In genomic region chr19:10653732-10654609, GRCh38 we compare ENCODE assay signal across 1 cellular context.
A peak's percentile ranks its signal among the peaks of the same experiment; 100 is the strongest.
TF ChIP-seq lines count a peak whose summit lies in the region.

ILF3 (plus strand) TSS chr19:10654346; CDS start chr19:10670606, 16,260 bp downstream.

TF ChIP-seq in HepG2, 621 proteins besides CTCF, POLR2A, EP300 and RAD21 (continued from another document and continues in another):
- TF ChIP-seq, protein P1, sequence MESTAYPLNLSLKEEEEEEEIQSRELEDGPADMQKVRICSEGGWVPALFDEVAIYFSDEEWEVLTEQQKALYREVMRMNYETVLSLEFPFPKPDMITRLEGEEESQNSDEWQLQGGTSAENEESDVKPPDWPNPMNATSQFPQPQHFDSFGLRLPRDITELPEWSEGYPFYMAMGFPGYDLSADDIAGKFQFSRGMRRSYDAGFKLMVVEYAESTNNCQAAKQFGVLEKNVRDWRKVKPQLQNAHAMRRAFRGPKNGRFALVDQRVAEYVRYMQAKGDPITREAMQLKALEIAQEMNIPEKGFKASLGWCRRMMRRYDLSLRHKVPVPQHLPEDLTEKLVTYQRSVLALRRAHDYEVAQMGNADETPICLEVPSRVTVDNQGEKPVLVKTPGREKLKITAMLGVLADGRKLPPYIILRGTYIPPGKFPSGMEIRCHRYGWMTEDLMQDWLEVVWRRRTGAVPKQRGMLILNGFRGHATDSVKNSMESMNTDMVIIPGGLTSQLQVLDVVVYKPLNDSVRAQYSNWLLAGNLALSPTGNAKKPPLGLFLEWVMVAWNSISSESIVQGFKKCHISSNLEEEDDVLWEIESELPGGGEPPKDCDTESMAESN (CRISPR knock-in tag; conservative IDR thresholded peaks at IDR 0.05): peak; percentile 82
- peak; percentile 89 for TF ChIP-seq MIXL1 (CRISPR knock-in tag; IDR thresholded peaks at IDR 0.05)
- peak; percentile 88 for TF ChIP-seq DR1 (CRISPR knock-in tag; IDR thresholded peaks at IDR 0.05)
- TF ChIP-seq, protein P2, sequence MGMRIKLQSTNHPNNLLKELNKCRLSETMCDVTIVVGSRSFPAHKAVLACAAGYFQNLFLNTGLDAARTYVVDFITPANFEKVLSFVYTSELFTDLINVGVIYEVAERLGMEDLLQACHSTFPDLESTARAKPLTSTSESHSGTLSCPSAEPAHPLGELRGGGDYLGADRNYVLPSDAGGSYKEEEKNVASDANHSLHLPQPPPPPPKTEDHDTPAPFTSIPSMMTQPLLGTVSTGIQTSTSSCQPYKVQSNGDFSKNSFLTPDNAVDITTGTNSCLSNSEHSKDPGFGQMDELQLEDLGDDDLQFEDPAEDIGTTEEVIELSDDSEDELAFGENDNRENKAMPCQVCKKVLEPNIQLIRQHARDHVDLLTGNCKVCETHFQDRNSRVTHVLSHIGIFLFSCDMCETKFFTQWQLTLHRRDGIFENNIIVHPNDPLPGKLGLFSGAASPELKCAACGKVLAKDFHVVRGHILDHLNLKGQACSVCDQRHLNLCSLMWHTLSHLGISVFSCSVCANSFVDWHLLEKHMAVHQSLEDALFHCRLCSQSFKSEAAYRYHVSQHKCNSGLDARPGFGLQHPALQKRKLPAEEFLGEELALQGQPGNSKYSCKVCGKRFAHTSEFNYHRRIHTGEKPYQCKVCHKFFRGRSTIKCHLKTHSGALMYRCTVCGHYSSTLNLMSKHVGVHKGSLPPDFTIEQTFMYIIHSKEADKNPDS (CRISPR knock-in tag; IDR thresholded peaks at IDR 0.05): 0 out of 2 replicates have a peak, but pooled peaks have one; percentile 72
- TF ChIP-seq ZFP82 (CRISPR knock-in tag; IDR thresholded peaks at IDR 0.05; ENCODE audit: borderline replicate concordance): peak; percentile 57; the same call in 1 of the 2 replicates
- TF ChIP-seq RARA (CRISPR knock-in tag; IDR thresholded peaks at IDR 0.05): peak; percentile 37
- TF ChIP-seq ZNF687 (CRISPR knock-in tag; IDR thresholded peaks at IDR 0.05): peak; percentile 86
- TF ChIP-seq, protein P3, sequence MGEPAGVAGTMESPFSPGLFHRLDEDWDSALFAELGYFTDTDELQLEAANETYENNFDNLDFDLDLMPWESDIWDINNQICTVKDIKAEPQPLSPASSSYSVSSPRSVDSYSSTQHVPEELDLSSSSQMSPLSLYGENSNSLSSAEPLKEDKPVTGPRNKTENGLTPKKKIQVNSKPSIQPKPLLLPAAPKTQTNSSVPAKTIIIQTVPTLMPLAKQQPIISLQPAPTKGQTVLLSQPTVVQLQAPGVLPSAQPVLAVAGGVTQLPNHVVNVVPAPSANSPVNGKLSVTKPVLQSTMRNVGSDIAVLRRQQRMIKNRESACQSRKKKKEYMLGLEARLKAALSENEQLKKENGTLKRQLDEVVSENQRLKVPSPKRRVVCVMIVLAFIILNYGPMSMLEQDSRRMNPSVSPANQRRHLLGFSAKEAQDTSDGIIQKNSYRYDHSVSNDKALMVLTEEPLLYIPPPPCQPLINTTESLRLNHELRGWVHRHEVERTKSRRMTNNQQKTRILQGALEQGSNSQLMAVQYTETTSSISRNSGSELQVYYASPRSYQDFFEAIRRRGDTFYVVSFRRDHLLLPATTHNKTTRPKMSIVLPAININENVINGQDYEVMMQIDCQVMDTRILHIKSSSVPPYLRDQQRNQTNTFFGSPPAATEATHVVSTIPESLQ (CRISPR knock-in tag; conservative IDR thresholded peaks at IDR 0.05): 0 out of 2 replicates have a peak, but pooled peaks have one; percentile 84
- TF ChIP-seq MEIS1 (CRISPR knock-in tag; IDR thresholded peaks at IDR 0.05; ENCODE audit: borderline replicate concordance): peak; percentile 90; the same call in 1 of the 2 replicates
- peak; percentile 60; the same call in 1 of the 2 replicates for TF ChIP-seq ZNF816 (CRISPR knock-in tag; IDR thresholded peaks at IDR 0.05; ENCODE audit: borderline replicate concordance)
- peak; percentile 85; the same call in 1 of the 2 replicates for TF ChIP-seq KLF9 (CRISPR knock-in tag; IDR thresholded peaks at IDR 0.05; ENCODE audit: low read depth)
- TF ChIP-seq TP53 (CRISPR knock-in tag; conservative IDR thresholded peaks at IDR 0.05): 0 out of 2 replicates have a peak, but pooled peaks have one; percentile 26
- TF ChIP-seq MED13 (CRISPR knock-in tag; IDR thresholded peaks at IDR 0.05): peak; percentile 61; the same call in 1 of the 2 replicates
- TF ChIP-seq NR2C2 (CRISPR knock-in tag; IDR thresholded peaks at IDR 0.05; ENCODE audit: borderline replicate concordance): peak; percentile 86; the same call in 1 of the 2 replicates
- peak; percentile 47; the same call in 1 of the 2 replicates for TF ChIP-seq ZNF546 (CRISPR knock-in tag; conservative IDR thresholded peaks at IDR 0.05)
- peak; percentile 99 for TF ChIP-seq BHLHE40 (IDR thresholded peaks at IDR 0.05; ENCODE audit: low read length)
- TF ChIP-seq SOX13 (IDR thresholded peaks at IDR 0.05): peak; percentile 22; the same call in 1 of the 2 replicates
- TF ChIP-seq SOX13 (CRISPR knock-in tag; conservative IDR thresholded peaks at IDR 0.05 in 1 of 2, IDR thresholded peaks at IDR 0.05 in 1 of 2): peak in 1 of 2 experiments; percentile 65; a peak in 2 of 4 replicates
- TF ChIP-seq NR2F6 (IDR thresholded peaks at IDR 0.05): 0 out of 2 replicates have a peak, but pooled peaks have one; percentile 8
- TF ChIP-seq NR2F6 (CRISPR knock-in tag; IDR thresholded peaks at IDR 0.05): peak; percentile 53; the same call in 1 of the 2 replicates
- no peak for TF ChIP-seq ZNF292 (CRISPR knock-in tag; IDR thresholded peaks at IDR 0.05; ENCODE audit: borderline replicate concordance, low read depth)
- TF ChIP-seq ZMAT3 (CRISPR knock-in tag; conservative IDR thresholded peaks at IDR 0.05): peak; percentile 88; the same call in 1 of the 2 replicates
- peak; percentile 54; the same call in 1 of the 2 replicates for TF ChIP-seq ZNF790 (CRISPR knock-in tag; IDR thresholded peaks at IDR 0.05; ENCODE audit: borderline replicate concordance)
- peak; percentile 64 for TF ChIP-seq ZFX (CRISPR knock-in tag; IDR thresholded peaks at IDR 0.05; ENCODE audit: low read depth)
- TF ChIP-seq, protein P4, sequence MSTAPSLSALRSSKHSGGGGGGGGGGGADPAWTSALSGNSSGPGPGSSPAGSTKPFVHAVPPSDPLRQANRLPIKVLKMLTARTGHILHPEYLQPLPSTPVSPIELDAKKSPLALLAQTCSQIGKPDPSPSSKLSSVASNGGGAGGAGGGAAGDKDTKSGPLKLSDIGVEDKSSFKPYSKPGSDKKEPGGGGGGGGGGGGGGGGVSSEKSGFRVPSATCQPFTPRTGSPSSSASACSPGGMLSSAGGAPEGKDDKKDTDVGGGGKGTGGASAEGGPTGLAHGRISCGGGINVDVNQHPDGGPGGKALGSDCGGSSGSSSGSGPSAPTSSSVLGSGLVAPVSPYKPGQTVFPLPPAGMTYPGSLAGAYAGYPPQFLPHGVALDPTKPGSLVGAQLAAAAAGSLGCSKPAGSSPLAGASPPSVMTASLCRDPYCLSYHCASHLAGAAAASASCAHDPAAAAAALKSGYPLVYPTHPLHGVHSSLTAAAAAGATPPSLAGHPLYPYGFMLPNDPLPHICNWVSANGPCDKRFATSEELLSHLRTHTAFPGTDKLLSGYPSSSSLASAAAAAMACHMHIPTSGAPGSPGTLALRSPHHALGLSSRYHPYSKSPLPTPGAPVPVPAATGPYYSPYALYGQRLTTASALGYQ (CRISPR knock-in tag; IDR thresholded peaks at IDR 0.05): peak; percentile 33; the same call in 1 of the 2 replicates
- peak in 1 of 2 experiments; percentile 11; a peak in 1 of 4 replicates for TF ChIP-seq NR2F1 (CRISPR knock-in tag; IDR thresholded peaks at IDR 0.05)
- TF ChIP-seq ASH2L (IDR thresholded peaks at IDR 0.05; ENCODE audit: insufficient read length, low read depth, low read length): no peak
- no peak for TF ChIP-seq JARID2 (CRISPR knock-in tag; IDR thresholded peaks at IDR 0.05; ENCODE audit: insufficient replicate concordance)
- TF ChIP-seq AKAP8 (CRISPR knock-in tag; IDR thresholded peaks at IDR 0.05): peak; percentile 55; the same call in 1 of the 2 replicates
- TF ChIP-seq KMT2B (CRISPR knock-in tag; IDR thresholded peaks at IDR 0.05): peak; percentile 77
- TF ChIP-seq ZNF607 (CRISPR knock-in tag; IDR thresholded peaks at IDR 0.05; ENCODE audit: borderline replicate concordance): peak; percentile 45; the same call in 1 of the 2 replicates
- 0 out of 2 replicates have a peak, but pooled peaks have one; percentile 46 for TF ChIP-seq REL (CRISPR knock-in tag; conservative IDR thresholded peaks at IDR 0.05)
- peak; percentile 80 for TF ChIP-seq ZBTB21 (CRISPR knock-in tag; IDR thresholded peaks at IDR 0.05)
- TF ChIP-seq NR0B2 (CRISPR knock-in tag; IDR thresholded peaks at IDR 0.05): peak; percentile 78
- TF ChIP-seq ELF1 (CRISPR knock-in tag; IDR thresholded peaks at IDR 0.05): peak; percentile 93
- TF ChIP-seq SMAD3 (CRISPR knock-in tag; IDR thresholded peaks at IDR 0.05): peak; percentile 79
- peak; percentile 34; the same call in 1 of the 2 replicates for TF ChIP-seq HES4 (CRISPR knock-in tag; IDR thresholded peaks at IDR 0.05; ENCODE audit: borderline replicate concordance)
- TF ChIP-seq NAIF1 (CRISPR knock-in tag; IDR thresholded peaks at IDR 0.05; ENCODE audit: borderline replicate concordance): peak; percentile 83
- peak; percentile 68; the same call in 1 of the 2 replicates for TF ChIP-seq ZIK1 (CRISPR knock-in tag; IDR thresholded peaks at IDR 0.05; ENCODE audit: borderline replicate concordance, low read depth)
- TF ChIP-seq SNAI1 (CRISPR knock-in tag; IDR thresholded peaks at IDR 0.05; ENCODE audit: borderline replicate concordance): peak; percentile 66; the same call in 1 of the 2 replicates
- peak; percentile 81 for TF ChIP-seq FOXK2 (IDR thresholded peaks at IDR 0.05)
- TF ChIP-seq REPIN1 (CRISPR knock-in tag; IDR thresholded peaks at IDR 0.05; ENCODE audit: borderline replicate concordance, low read depth): peak; percentile 94
- peak; percentile 92 for TF ChIP-seq KDM2A (CRISPR knock-in tag; IDR thresholded peaks at IDR 0.05; ENCODE audit: borderline replicate concordance, low read depth)
- no peak for TF ChIP-seq THAP7 (CRISPR knock-in tag; IDR thresholded peaks at IDR 0.05)
- no peak for TF ChIP-seq TCF12 (IDR thresholded peaks at IDR 0.05)
- TF ChIP-seq TCF12 (CRISPR knock-in tag; IDR thresholded peaks at IDR 0.05): 0 out of 2 replicates have a peak, but pooled peaks have one; percentile 29
- TF ChIP-seq ETV5 (CRISPR knock-in tag; IDR thresholded peaks at IDR 0.05; ENCODE audit: borderline replicate concordance): peak; percentile 50
- TF ChIP-seq LRRFIP1 (CRISPR knock-in tag; conservative IDR thresholded peaks at IDR 0.05): 0 out of 2 replicates have a peak, but pooled peaks have one; percentile 60
- no peak; the same call in 1 of the 2 replicates for TF ChIP-seq KDM5B (CRISPR knock-in tag; IDR thresholded peaks at IDR 0.05; ENCODE audit: borderline replicate concordance)
- TF ChIP-seq, protein P5, sequence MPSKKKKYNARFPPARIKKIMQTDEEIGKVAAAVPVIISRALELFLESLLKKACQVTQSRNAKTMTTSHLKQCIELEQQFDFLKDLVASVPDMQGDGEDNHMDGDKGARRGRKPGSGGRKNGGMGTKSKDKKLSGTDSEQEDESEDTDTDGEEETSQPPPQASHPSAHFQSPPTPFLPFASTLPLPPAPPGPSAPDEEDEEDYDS (CRISPR knock-in tag; IDR thresholded peaks at IDR 0.05): peak; percentile 85
